13 cellular contexts compared by ENCODE assay signal in genomic region chr1:84773933-84774497, GRCh38.
A peak's percentile ranks its signal among the peaks of the same experiment; 100 is the strongest.
DNase-seq lines count a peak whose midpoint lies in the region; ATAC-seq and TF ChIP-seq lines count a peak whose summit lies in the region.
"Had no signal": no experiment of that assay in that cellular context is flagged by ENCODE, and none has a peak within 500 bp of the region (broad histone marks: within the 10 kb centered on the region; RNA-seq: fewer than 3 reads in every experiment).

No MANE protein-coding gene starts in this region.

- H3K4ac ChIP-seq in neuronal stem cell (ENCODE audit: low read length), result no peak overlapping the region

- H4K20me1 ChIP-seq in BLaER1 treated with 17β-estradiol and CSF1 and Interleukin-3, amounts not matched to agents 10 nM and 100 nM, result no peaks in the 10 kb centered on the region
- H4K20me1 ChIP-seq: BLaER1 had no signal

- no peak overlapping the region for H2AK5ac ChIP-seq in neuronal stem cell (ENCODE audit: low read depth, low read length)

- no peaks in the 10 kb centered on the region for H3K27me3 ChIP-seq in BLaER1 treated with 17β-estradiol and CSF1 and Interleukin-3, amounts not matched to agents 10 nM and 100 nM
- no peaks in the 10 kb centered on the region for H3K27me3 ChIP-seq in neuronal stem cell (ENCODE audit: control insufficient read depth in 3 of 3, insufficient read depth in 3 of 3, low read depth in 1 of 3, low read length in 3 of 3)
- H3K27me3 ChIP-seq: BLaER1 had no signal

- TF ChIP-seq CTCF in VCaP (conservative IDR thresholded peaks at IDR 0.05), result no peak

- WGBS in neuronal stem cell (ENCODE audit: extremely low coverage in 2 of 2, insufficient read length in 2 of 2, insufficient replicate concordance in 1 of 2), 2 donors, result no CpG with 5 or more reads among the region's 4 CpGs

- no peak overlapping the region for H2BK120ac ChIP-seq in neuronal stem cell (ENCODE audit: low read depth, low read length)

- no peak overlapping the region for H3K23ac ChIP-seq in neuronal stem cell (ENCODE audit: low read depth, low read length, poor library complexity)

- no peak overlapping the region for H3K14ac ChIP-seq in neuronal stem cell (ENCODE audit: low read length)

- peak overlapping the region in 3 of 11 experiments; percentile 25 to 41 (median 32); a peak in 3 of 22 replicates for H3K27ac ChIP-seq in BLaER1 treated with 17β-estradiol and CSF1 and Interleukin-3, amounts not matched to agents 10 nM and 100 nM
- H3K27ac ChIP-seq in VCaP, result peak overlapping the region; percentile 60
- H3K27ac ChIP-seq in neuronal stem cell (replicated peaks; ENCODE audit: low read length), result no peak overlapping the region
- H3K27ac ChIP-seq: BLaER1 had no signal

- no peak overlapping the region for H3K18ac ChIP-seq in neuronal stem cell (ENCODE audit: low read length)

- H3K4me2 ChIP-seq in BLaER1 treated with 17β-estradiol and CSF1 and Interleukin-3, amounts not matched to agents 10 nM and 100 nM, result peak overlapping the region in 6 of 11 experiments; percentile 20 to 51 (median 30); a peak in 9 of 22 replicates
- H3K4me2 ChIP-seq in neuronal stem cell (ENCODE audit: insufficient read depth, low read length, poor library complexity, severe bottlenecking), result no peak overlapping the region
- H3K4me2 ChIP-seq: BLaER1 had no signal

- DNase-seq in islet precursor cell (peak; percentile 66), neuronal stem cell (ENCODE audit: low spot score) (no peak), glomerular visceral epithelial cell (ENCODE audit: extremely low spot score) (no peak), NCI-H187 (lab: John Stamatoyannopoulos, UW) (no peak), NCI-H1092 (lab: John Stamatoyannopoulos, UW) (no peak)
- DNase-seq: NCI-H1930, NCI-H510A, Right ventricle myocardium superior had no signal

- peak overlapping the region; percentile 38 for H2AFZ ChIP-seq in neuronal stem cell (ENCODE audit: low read length)

- peaks cover 0 to 8% (median 0%) of the 10 kb centered on the region in 11 experiments; a peak in 3 of 22 replicates for H3K9me3 ChIP-seq in BLaER1 treated with 17β-estradiol and CSF1 and Interleukin-3, amounts not matched to agents 10 nM and 100 nM (replicated peaks in 1 of 11)
- H3K9me3 ChIP-seq in neuronal stem cell (replicated peaks in 1 of 2; ENCODE audit: control insufficient read depth in 2 of 2, insufficient read depth in 1 of 2, low read depth in 1 of 2, low read length in 2 of 2), result no peaks in the 10 kb centered on the region
- H3K9me3 ChIP-seq: BLaER1 had no signal

- H2BK12ac ChIP-seq in neuronal stem cell (ENCODE audit: low read length), result peak overlapping the region; percentile 48

- H2BK5ac ChIP-seq in neuronal stem cell (ENCODE audit: low read length), result no peak overlapping the region

- no peaks in the 10 kb centered on the region for H3K79me1 ChIP-seq in neuronal stem cell (ENCODE audit: low read depth, low read length)

- H3K4me1 ChIP-seq in BLaER1 treated with 17β-estradiol and CSF1 and Interleukin-3, amounts not matched to agents 10 nM and 100 nM, result peaks cover 1 to 56% (median 22%) of the 10 kb centered on the region in 10 experiments
- H3K4me1 ChIP-seq in neuronal stem cell (ENCODE audit: control insufficient read depth in 2 of 2, insufficient read depth in 1 of 2, low read depth in 1 of 2, low read length in 2 of 2), result no peaks in the 10 kb centered on the region

- H4K91ac ChIP-seq in neuronal stem cell (ENCODE audit: low read depth, low read length, poor library complexity), result no peak overlapping the region

- no peaks in the 10 kb centered on the region for H3K36me3 ChIP-seq in BLaER1 treated with 17β-estradiol and CSF1 and Interleukin-3, amounts not matched to agents 10 nM and 100 nM
- no peaks in the 10 kb centered on the region for H3K36me3 ChIP-seq in neuronal stem cell (replicated peaks in 1 of 2; ENCODE audit: control insufficient read depth in 2 of 2, insufficient read depth in 2 of 2, low read length in 2 of 2)
- H3K36me3 ChIP-seq: BLaER1 had no signal

- ATAC-seq in HG03439 (IDR thresholded peaks at IDR 0.05; ENCODE audit: unreplicated experiment), result no peak
- ATAC-seq: SK-N-SH treated with all-trans-retinoic acid at 6 μM for 48 hours had no signal

- no peak overlapping the region for H3K4me3 ChIP-seq in BLaER1 treated with 17β-estradiol and CSF1 and Interleukin-3, amounts not matched to agents 10 nM and 100 nM
- no peak overlapping the region for H3K4me3 ChIP-seq in neuronal stem cell (ENCODE audit: low read length in 2 of 2)
- H3K4me3 ChIP-seq: BLaER1 had no signal

- H3K9ac ChIP-seq in BLaER1 treated with 17β-estradiol and CSF1 and Interleukin-3, amounts not matched to agents 10 nM and 100 nM, result no peak overlapping the region
- H3K9ac ChIP-seq in neuronal stem cell (ENCODE audit: low read depth, low read length, poor library complexity), result no peak overlapping the region
- H3K9ac ChIP-seq: BLaER1 had no signal

- no peak overlapping the region for H4K8ac ChIP-seq in neuronal stem cell (ENCODE audit: low read depth, low read length)

- H2BK15ac ChIP-seq in neuronal stem cell (ENCODE audit: low read length), result no peak overlapping the region
